In genomic region chr5:122730037-122730436, GRCh38 we compare ENCODE assay signal across 1 cellular context.
TF ChIP-seq lines count a peak whose summit lies in the region.

No MANE protein-coding gene starts in this region.

TF ChIP-seq in GM12878, 131 proteins besides CTCF, POLR2A, EP300 and RAD21:
- TF ChIP-seq SREBF1 (IDR thresholded peaks at IDR 0.05; ENCODE audit: low read length) = no peak
- TF ChIP-seq NR2C2 (IDR thresholded peaks at IDR 0.05; ENCODE audit: borderline replicate concordance, control insufficient read depth, insufficient read length, low read depth) = no peak
- no peak for TF ChIP-seq CBX3 (IDR thresholded peaks at IDR 0.05; ENCODE audit: borderline replicate concordance, low read depth)
- TF ChIP-seq SIN3A (IDR thresholded peaks at IDR 0.05; ENCODE audit: low read depth, low read length) = no peak
- no peak for TF ChIP-seq DPF2 (IDR thresholded peaks at IDR 0.05)
- TF ChIP-seq MXI1 (IDR thresholded peaks at IDR 0.05; ENCODE audit: low read depth, low read length) = no peak
- no peak for TF ChIP-seq POU2F2 (IDR thresholded peaks at IDR 0.05; ENCODE audit: borderline replicate concordance, low read depth, low read length)
- no peak for TF ChIP-seq RCOR1 (conservative IDR thresholded peaks at IDR 0.05; ENCODE audit: low read depth, low read length)
- TF ChIP-seq BMI1 (IDR thresholded peaks at IDR 0.05; ENCODE audit: borderline replicate concordance) = no peak
- peak; percentile 68 for TF ChIP-seq NFIC (IDR thresholded peaks at IDR 0.05; ENCODE audit: low read depth, low read length)
- no peak for TF ChIP-seq SUPT20H (IDR thresholded peaks at IDR 0.05; ENCODE audit: borderline replicate concordance, control insufficient read depth, low read depth, low read length)
- TF ChIP-seq ZZZ3 (IDR thresholded peaks at IDR 0.05; ENCODE audit: control insufficient read depth, insufficient read length, low read depth) = no peak
- no peak for TF ChIP-seq NR2C1 (IDR thresholded peaks at IDR 0.05)
- TF ChIP-seq CREB1 (IDR thresholded peaks at IDR 0.05; ENCODE audit: low read depth) = no peak
- no peak for TF ChIP-seq ZBTB33 (IDR thresholded peaks at IDR 0.05)
- TF ChIP-seq, protein P1, sequence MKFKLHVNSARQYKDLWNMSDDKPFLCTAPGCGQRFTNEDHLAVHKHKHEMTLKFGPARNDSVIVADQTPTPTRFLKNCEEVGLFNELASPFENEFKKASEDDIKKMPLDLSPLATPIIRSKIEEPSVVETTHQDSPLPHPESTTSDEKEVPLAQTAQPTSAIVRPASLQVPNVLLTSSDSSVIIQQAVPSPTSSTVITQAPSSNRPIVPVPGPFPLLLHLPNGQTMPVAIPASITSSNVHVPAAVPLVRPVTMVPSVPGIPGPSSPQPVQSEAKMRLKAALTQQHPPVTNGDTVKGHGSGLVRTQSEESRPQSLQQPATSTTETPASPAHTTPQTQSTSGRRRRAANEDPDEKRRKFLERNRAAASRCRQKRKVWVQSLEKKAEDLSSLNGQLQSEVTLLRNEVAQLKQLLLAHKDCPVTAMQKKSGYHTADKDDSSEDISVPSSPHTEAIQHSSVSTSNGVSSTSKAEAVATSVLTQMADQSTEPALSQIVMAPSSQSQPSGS (IDR thresholded peaks at IDR 0.05; ENCODE audit: low read length) = peak; percentile 52; the same call in 1 of the 2 replicates
- no peak for TF ChIP-seq NR2F1 (conservative IDR thresholded peaks at IDR 0.05)
- TF ChIP-seq MEF2B (IDR thresholded peaks at IDR 0.05; ENCODE audit: partially characterized antibody, poor library complexity, severe bottlenecking) = no peak
- TF ChIP-seq, protein P2, sequence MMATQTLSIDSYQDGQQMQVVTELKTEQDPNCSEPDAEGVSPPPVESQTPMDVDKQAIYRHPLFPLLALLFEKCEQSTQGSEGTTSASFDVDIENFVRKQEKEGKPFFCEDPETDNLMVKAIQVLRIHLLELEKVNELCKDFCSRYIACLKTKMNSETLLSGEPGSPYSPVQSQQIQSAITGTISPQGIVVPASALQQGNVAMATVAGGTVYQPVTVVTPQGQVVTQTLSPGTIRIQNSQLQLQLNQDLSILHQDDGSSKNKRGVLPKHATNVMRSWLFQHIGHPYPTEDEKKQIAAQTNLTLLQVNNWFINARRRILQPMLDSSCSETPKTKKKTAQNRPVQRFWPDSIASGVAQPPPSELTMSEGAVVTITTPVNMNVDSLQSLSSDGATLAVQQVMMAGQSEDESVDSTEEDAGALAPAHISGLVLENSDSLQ (IDR thresholded peaks at IDR 0.05) = no peak
- TF ChIP-seq IKZF1 (conservative IDR thresholded peaks at IDR 0.05) = no peak
- no peak for TF ChIP-seq BCL11A (IDR thresholded peaks at IDR 0.05; ENCODE audit: low read depth, low read length)
- no peak for TF ChIP-seq NBN (IDR thresholded peaks at IDR 0.05)
- TF ChIP-seq KLF5 (IDR thresholded peaks at IDR 0.05; ENCODE audit: partially characterized antibody) = no peak
- TF ChIP-seq ZBED1 (IDR thresholded peaks at IDR 0.05; ENCODE audit: borderline replicate concordance) = no peak
- TF ChIP-seq, protein P3, sequence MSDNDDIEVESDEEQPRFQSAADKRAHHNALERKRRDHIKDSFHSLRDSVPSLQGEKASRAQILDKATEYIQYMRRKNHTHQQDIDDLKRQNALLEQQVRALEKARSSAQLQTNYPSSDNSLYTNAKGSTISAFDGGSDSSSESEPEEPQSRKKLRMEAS (IDR thresholded peaks at IDR 0.05; ENCODE audit: low read depth, low read length) = no peak
- TF ChIP-seq BACH1 (IDR thresholded peaks at IDR 0.05; ENCODE audit: borderline replicate concordance) = no peak
- TF ChIP-seq ZBTB40 (IDR thresholded peaks at IDR 0.05; ENCODE audit: borderline replicate concordance) = no peak
- TF ChIP-seq SP1 (IDR thresholded peaks at IDR 0.05; ENCODE audit: low read depth, low read length) = no peak
- peak; percentile 76 for TF ChIP-seq SPI1 (IDR thresholded peaks at IDR 0.05; ENCODE audit: borderline replicate concordance, insufficient read depth, low read depth, low read length)
- TF ChIP-seq NRF1 (conservative IDR thresholded peaks at IDR 0.05; ENCODE audit: low read depth, low read length) = no peak
- no peak for TF ChIP-seq IRF3 (IDR thresholded peaks at IDR 0.05)
- peak in 1 of 2 experiments; percentile 68; a peak in 1 of 4 replicates for TF ChIP-seq SRF (IDR thresholded peaks at IDR 0.05; ENCODE audit: low read depth in 2 of 2, low read length in 2 of 2)
- TF ChIP-seq IKZF2 (IDR thresholded peaks at IDR 0.05) = no peak
